ENCODE assay signal across 1 cellular context in genomic region chr20:11891081-11891826, GRCh38.
A peak's percentile ranks its signal among the peaks of the same experiment; 100 is the strongest.
TF ChIP-seq lines count a peak whose summit lies in the region.

No MANE protein-coding gene starts in this region.

TF ChIP-seq in HepG2, 621 proteins besides CTCF, POLR2A, EP300 and RAD21 (continued from another document and continues in another):
- TF ChIP-seq HNRNPH1 (optimal IDR thresholded peaks at IDR 0.05; ENCODE audit: low read depth, low read length) (no peak), AHR (CRISPR knock-in tag; IDR thresholded peaks at IDR 0.05) (no peak), SRY (CRISPR knock-in tag; IDR thresholded peaks at IDR 0.05) (no peak; the same call in 1 of the 2 replicates), ZSCAN25 (CRISPR knock-in tag; IDR thresholded peaks at IDR 0.05) (no peak; the same call in 1 of the 2 replicates), SIN3A (IDR thresholded peaks at IDR 0.05; ENCODE audit: borderline replicate concordance, low read depth, low read length) (peak; percentile 93), ZNF512 (CRISPR knock-in tag; IDR thresholded peaks at IDR 0.05) (no peak), RXRA (CRISPR knock-in tag; IDR thresholded peaks at IDR 0.05) (peak; percentile 48; the same call in 1 of the 2 replicates), ZBTB21 (CRISPR knock-in tag; IDR thresholded peaks at IDR 0.05) (no peak), KDM4B (CRISPR knock-in tag; IDR thresholded peaks at IDR 0.05) (no peak), CREM (IDR thresholded peaks at IDR 0.05) (no peak), CREM (CRISPR knock-in tag; IDR thresholded peaks at IDR 0.05) (no peak), PCBP1 (IDR thresholded peaks at IDR 0.05; ENCODE audit: borderline replicate concordance, low read depth, low read length) (no peak), TRIM24 (CRISPR knock-in tag; IDR thresholded peaks at IDR 0.05) (no peak), DRAP1 (CRISPR knock-in tag; IDR thresholded peaks at IDR 0.05) (no peak), BCLAF1 (IDR thresholded peaks at IDR 0.05) (no peak), ZNF274 (CRISPR knock-in tag; IDR thresholded peaks at IDR 0.05) (peak; percentile 86; the same call in 1 of the 2 replicates), MAFF (IDR thresholded peaks at IDR 0.05; ENCODE audit: low read depth, low read length) (no peak), ZNF230 (CRISPR knock-in tag; IDR thresholded peaks at IDR 0.05) (no peak), MAFG (CRISPR knock-in tag; IDR thresholded peaks at IDR 0.05) (no peak), PHB2 (IDR thresholded peaks at IDR 0.05; ENCODE audit: partially characterized antibody) (no peak), SPEN (CRISPR knock-in tag; IDR thresholded peaks at IDR 0.05; ENCODE audit: low read depth) (no peak; the same call in 1 of the 2 replicates), ZNF672 (CRISPR knock-in tag; IDR thresholded peaks at IDR 0.05) (no peak), TOE1 (CRISPR knock-in tag; IDR thresholded peaks at IDR 0.05) (no peak), ZNF841 (CRISPR knock-in tag; IDR thresholded peaks at IDR 0.05; ENCODE audit: borderline replicate concordance) (0 out of 2 replicates have a peak, but pooled peaks have one; percentile 57), ZSCAN30 (CRISPR knock-in tag; IDR thresholded peaks at IDR 0.05) (no peak), ZNF792 (CRISPR knock-in tag; IDR thresholded peaks at IDR 0.05) (no peak), ZHX2 (IDR thresholded peaks at IDR 0.05; ENCODE audit: low read depth) (no peak), ZHX2 (CRISPR knock-in tag; IDR thresholded peaks at IDR 0.05; ENCODE audit: borderline replicate concordance) (no peak), ZBTB37 (CRISPR knock-in tag; IDR thresholded peaks at IDR 0.05) (no peak), KLF13 (CRISPR knock-in tag; IDR thresholded peaks at IDR 0.05) (no peak), ZNF530 (CRISPR knock-in tag; IDR thresholded peaks at IDR 0.05; ENCODE audit: low read depth) (no peak), POGK (CRISPR knock-in tag; conservative IDR thresholded peaks at IDR 0.05) (no peak), NFE2L1 (CRISPR knock-in tag; IDR thresholded peaks at IDR 0.05; ENCODE audit: borderline replicate concordance) (no peak), HDAC2 (CRISPR knock-in tag; IDR thresholded peaks at IDR 0.05) (no peak), ZNF549 (CRISPR knock-in tag; IDR thresholded peaks at IDR 0.05) (no peak), ESRRA (CRISPR knock-in tag; IDR thresholded peaks at IDR 0.05; ENCODE audit: low read depth) (no peak), ZNF772 (CRISPR knock-in tag; IDR thresholded peaks at IDR 0.05) (no peak), SALL2 (CRISPR knock-in tag; IDR thresholded peaks at IDR 0.05) (peak; percentile 75; the same call in 1 of the 2 replicates), BRD4 (CRISPR knock-in tag; IDR thresholded peaks at IDR 0.05) (peak; percentile 81; the same call in 1 of the 2 replicates), NR3C1 (CRISPR knock-in tag; IDR thresholded peaks at IDR 0.05) (no peak), HNRNPL (IDR thresholded peaks at IDR 0.05; ENCODE audit: low read depth, low read length) (no peak), NR2F6 (IDR thresholded peaks at IDR 0.05) (no peak), NR2F6 (CRISPR knock-in tag; IDR thresholded peaks at IDR 0.05) (0 out of 2 replicates have a peak, but pooled peaks have one; percentile 13), TAF15 (IDR thresholded peaks at IDR 0.05; ENCODE audit: low read depth, low read length, poor library complexity, severe bottlenecking) (no peak), EZH2 (conservative IDR thresholded peaks at IDR 0.05; ENCODE audit: low read depth, low read length) (no peak), KDM6A (CRISPR knock-in tag; IDR thresholded peaks at IDR 0.05; ENCODE audit: low read depth) (no peak)
- TF ChIP-seq, protein P1, sequence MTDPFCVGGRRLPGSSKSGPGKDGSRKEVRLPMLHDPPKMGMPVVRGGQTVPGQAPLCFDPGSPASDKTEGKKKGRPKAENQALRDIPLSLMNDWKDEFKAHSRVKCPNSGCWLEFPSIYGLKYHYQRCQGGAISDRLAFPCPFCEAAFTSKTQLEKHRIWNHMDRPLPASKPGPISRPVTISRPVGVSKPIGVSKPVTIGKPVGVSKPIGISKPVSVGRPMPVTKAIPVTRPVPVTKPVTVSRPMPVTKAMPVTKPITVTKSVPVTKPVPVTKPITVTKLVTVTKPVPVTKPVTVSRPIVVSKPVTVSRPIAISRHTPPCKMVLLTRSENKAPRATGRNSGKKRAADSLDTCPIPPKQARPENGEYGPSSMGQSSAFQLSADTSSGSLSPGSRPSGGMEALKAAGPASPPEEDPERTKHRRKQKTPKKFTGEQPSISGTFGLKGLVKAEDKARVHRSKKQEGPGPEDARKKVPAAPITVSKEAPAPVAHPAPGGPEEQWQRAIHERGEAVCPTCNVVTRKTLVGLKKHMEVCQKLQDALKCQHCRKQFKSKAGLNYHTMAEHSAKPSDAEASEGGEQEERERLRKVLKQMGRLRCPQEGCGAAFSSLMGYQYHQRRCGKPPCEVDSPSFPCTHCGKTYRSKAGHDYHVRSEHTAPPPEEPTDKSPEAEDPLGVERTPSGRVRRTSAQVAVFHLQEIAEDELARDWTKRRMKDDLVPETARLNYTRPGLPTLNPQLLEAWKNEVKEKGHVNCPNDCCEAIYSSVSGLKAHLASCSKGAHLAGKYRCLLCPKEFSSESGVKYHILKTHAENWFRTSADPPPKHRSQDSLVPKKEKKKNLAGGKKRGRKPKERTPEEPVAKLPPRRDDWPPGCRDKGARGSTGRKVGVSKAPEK (CRISPR knock-in tag; IDR thresholded peaks at IDR 0.05; ENCODE audit: borderline replicate concordance): no peak
- TF ChIP-seq, protein P2, sequence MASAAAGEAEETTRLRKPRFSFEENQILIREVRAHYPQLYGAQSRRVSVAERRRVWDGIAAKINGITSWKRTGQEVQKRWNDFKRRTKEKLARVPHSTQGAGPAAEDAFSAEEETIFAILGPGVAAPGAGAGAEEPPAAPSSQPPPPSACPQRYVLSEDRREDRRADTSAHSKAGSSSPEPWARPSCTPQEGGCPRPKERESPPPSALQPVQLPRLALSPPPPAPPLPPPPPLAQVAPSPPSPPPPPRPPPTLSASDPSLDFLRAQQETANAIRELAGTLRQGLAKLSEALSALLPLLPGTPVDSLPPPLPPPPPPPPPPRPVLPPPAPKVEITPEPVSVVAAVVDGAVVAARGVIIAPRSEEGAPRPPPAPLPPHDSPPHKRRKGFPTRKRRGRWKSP (CRISPR knock-in tag; IDR thresholded peaks at IDR 0.05): no peak
- TF ChIP-seq, protein P3, sequence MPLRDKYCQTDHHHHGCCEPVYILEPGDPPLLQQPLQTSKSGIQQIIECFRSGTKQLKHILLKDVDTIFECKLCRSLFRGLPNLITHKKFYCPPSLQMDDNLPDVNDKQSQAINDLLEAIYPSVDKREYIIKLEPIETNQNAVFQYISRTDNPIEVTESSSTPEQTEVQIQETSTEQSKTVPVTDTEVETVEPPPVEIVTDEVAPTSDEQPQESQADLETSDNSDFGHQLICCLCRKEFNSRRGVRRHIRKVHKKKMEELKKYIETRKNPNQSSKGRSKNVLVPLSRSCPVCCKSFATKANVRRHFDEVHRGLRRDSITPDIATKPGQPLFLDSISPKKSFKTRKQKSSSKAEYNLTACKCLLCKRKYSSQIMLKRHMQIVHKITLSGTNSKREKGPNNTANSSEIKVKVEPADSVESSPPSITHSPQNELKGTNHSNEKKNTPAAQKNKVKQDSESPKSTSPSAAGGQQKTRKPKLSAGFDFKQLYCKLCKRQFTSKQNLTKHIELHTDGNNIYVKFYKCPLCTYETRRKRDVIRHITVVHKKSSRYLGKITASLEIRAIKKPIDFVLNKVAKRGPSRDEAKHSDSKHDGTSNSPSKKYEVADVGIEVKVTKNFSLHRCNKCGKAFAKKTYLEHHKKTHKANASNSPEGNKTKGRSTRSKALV (CRISPR knock-in tag; IDR thresholded peaks at IDR 0.05): no peak
